In genomic region chr12:102462803-102463499, GRCh38 we compare ENCODE assay signal across 28 cellular contexts. TPM values are rescaled to one million over a fixed set of nuclear protein-coding genes. Genes with fewer than 3 reads are reported as not detected.
DNase-seq lines count a peak whose midpoint lies in the region; ATAC-seq, FAIRE-seq and TF ChIP-seq lines count a peak whose summit lies in the region.
"Had no signal": no experiment of that assay in that cellular context is flagged by ENCODE, and none has a peak within 500 bp of the region (broad histone marks: within the 10 kb centered on the region; RNA-seq: fewer than 3 reads in every experiment).

No MANE protein-coding gene starts in this region.

- H3K4me1 Mint-ChIP-seq in WTC11: peaks cover 27% of the 10 kb centered on the region
- H3K4me1 Mint-ChIP-seq: activated naive CD8-positive, alpha-beta T cell treated with anti-CD3 and anti-CD28 coated beads, Interleukin-2, amount 10 ng/mL, durations not matched to agents 7 days and 5 days; naive B cell had no signal

- no peak overlapping the region for H3K4me2 ChIP-seq in HepG2 (ENCODE audit: low read depth, low read length)
- H3K4me2 ChIP-seq: A549 had no signal

- no peaks in the 10 kb centered on the region for H3K36me3 ChIP-seq in liver (ENCODE audit: control insufficient read depth in 4 of 4, insufficient read depth in 3 of 4, low read depth in 1 of 4, low read length in 3 of 4)
- no peaks in the 10 kb centered on the region for H3K36me3 ChIP-seq in HepG2 (replicated peaks in 1 of 2; ENCODE audit: control insufficient read depth in 1 of 2, insufficient read depth in 2 of 2, low read length in 2 of 2)
- no peaks in the 10 kb centered on the region for H3K36me3 ChIP-seq in right lobe of liver
- no peaks in the 10 kb centered on the region for H3K36me3 ChIP-seq in aorta (ENCODE audit: control insufficient read depth in 1 of 2, insufficient read depth in 2 of 2, low read length in 1 of 2)
- H3K36me3 ChIP-seq: cardiac muscle cell, esophagus muscularis mucosa had no signal

- H3K27ac Mint-ChIP-seq in WTC11: no peak overlapping the region
- H3K27ac Mint-ChIP-seq: activated naive CD8-positive, alpha-beta T cell treated with anti-CD3 and anti-CD28 coated beads, Interleukin-2, amount 10 ng/mL, durations not matched to agents 7 days and 5 days; activated T-helper 1 cell treated with anti-CD3 and anti-CD28 coated beads, Interleukin-12 subunit alpha, Interleukin-12 subunit beta, Interleukin-2, Interleukin-4 antibody, amounts not matched to agents 30 ng/mL and 10 ng/mL and 1 ng/mL, durations not matched to agents 14 hours and 24 hours and 36 hours; naive B cell had no signal

- H3K27me3 Mint-ChIP-seq in WTC11 (ENCODE audit: low read depth): no peaks in the 10 kb centered on the region

- FAIRE-seq in HepG2 (lab: Jason Lieb, UNC): no peak
- FAIRE-seq: A549, GM12891, RCC 7860 had no signal

- H3K27me3 ChIP-seq in liver (ENCODE audit: control insufficient read depth in 4 of 4, insufficient read depth in 4 of 4, low read length in 3 of 4) (no peaks in the 10 kb centered on the region), HepG2 (ENCODE audit: control insufficient read depth in 1 of 2, insufficient read depth in 2 of 2, low read length in 2 of 2) (peaks cover 0 to 5% of the 10 kb centered on the region in 2 experiments; a peak in 1 of 5 replicates), right lobe of liver (no peaks in the 10 kb centered on the region), aorta (ENCODE audit: control insufficient read depth in 1 of 2, insufficient read depth in 2 of 2, low read length in 1 of 2) (no peaks in the 10 kb centered on the region)
- H3K27me3 ChIP-seq: cardiac muscle cell, esophagus muscularis mucosa had no signal

- no TSS peak for BruUV-seq in HepG2 (replicated peaks; lab: Mats Ljungman, UMichigan)

- CTCF ChIA-PET in HepG2 (lab: Yijun Ruan, JAX; ENCODE audit: low intra/inter-chr PET ratio, low total read pairs) (no interaction called here), WTC11 (lab: Charles Lee) (interaction anchor here (1.4 kb wide), 1 partner anchor 16 kb away, joined by 4 read pairs; no protein-coding TSS in a partner anchor)

- H3K4me3 Mint-ChIP-seq in WTC11: no peak overlapping the region
- H3K4me3 Mint-ChIP-seq: activated naive CD8-positive, alpha-beta T cell treated with anti-CD3 and anti-CD28 coated beads, Interleukin-2, amount 10 ng/mL, durations not matched to agents 7 days and 5 days; activated T-helper 1 cell treated with anti-CD3 and anti-CD28 coated beads, Interleukin-12 subunit alpha, Interleukin-12 subunit beta, Interleukin-2, Interleukin-4 antibody, amounts not matched to agents 30 ng/mL and 10 ng/mL and 1 ng/mL, durations not matched to agents 14 hours and 24 hours and 36 hours; naive B cell had no signal

- H4K20me1 ChIP-seq in HepG2 (ENCODE audit: insufficient read depth, low read length): no peaks in the 10 kb centered on the region

- H3K27ac ChIP-seq in liver (ENCODE audit: low read depth in 1 of 2, low read length in 2 of 2) (peak overlapping the region; percentile 71 to 80), HepG2 (ENCODE audit: extremely low read length, insufficient read depth, low read length) (no peak overlapping the region), right lobe of liver (peak overlapping the region; percentile 13 to 90 (median 76)), aorta (ENCODE audit: low read depth in 1 of 2, low read length in 2 of 2) (peak overlapping the region in 1 of 2 donors; percentile 32)
- H3K27ac ChIP-seq: A549, cardiac muscle cell, HL-60, parathyroid adenoma had no signal

- no peaks in the 10 kb centered on the region for H3K36me3 Mint-ChIP-seq in WTC11
- H3K36me3 Mint-ChIP-seq: activated naive CD8-positive, alpha-beta T cell treated with anti-CD3 and anti-CD28 coated beads, Interleukin-2, amount 10 ng/mL, durations not matched to agents 7 days and 5 days; naive B cell had no signal

- TF ChIP-seq RAD21 in liver (IDR thresholded peaks at IDR 0.05): peak in 1 of 2 donors; percentile 20
- no peak for TF ChIP-seq RAD21 in HepG2 (CRISPR knock-in tag; IDR thresholded peaks at IDR 0.05)

- no peak for TF ChIP-seq POLR2A in HepG2 (IDR thresholded peaks at IDR 0.05; ENCODE audit: insufficient read depth in 1 of 2, low read depth in 2 of 2, low read length in 2 of 2)
- no peak for TF ChIP-seq POLR2A in right lobe of liver (IDR thresholded peaks at IDR 0.05)

- no peaks in the 10 kb centered on the region for H3K9me3 Mint-ChIP-seq in WTC11
- H3K9me3 Mint-ChIP-seq: naive B cell had no signal

- H3K9ac ChIP-seq in liver (ENCODE audit: low read depth in 1 of 2, low read length in 2 of 2) (no peak overlapping the region), HepG2 (ENCODE audit: insufficient read depth, low read depth, low read length) (no peak overlapping the region)
- H3K9ac ChIP-seq: parathyroid adenoma had no signal

- H3K79me2 ChIP-seq in HepG2 (ENCODE audit: insufficient read depth, low read length): no peaks in the 10 kb centered on the region
- H3K79me2 ChIP-seq: parathyroid adenoma had no signal

- ATAC-seq in HepG2: no peak
- ATAC-seq in right lobe of liver: peak; percentile 51 to 64 (median 58)
- peak; percentile 56 for ATAC-seq in aorta (ENCODE audit: low FRiP score)
- no peak for ATAC-seq in WTC11
- ATAC-seq: A549, HCT116 had no signal

- WGBS in liver: 44% methylated on average over 8 of the region's 8 CpGs
- 13% methylated on average over 8 of the region's 8 CpGs for WGBS in HepG2 (ENCODE audit: low lambda C conversion rate)
- WGBS in right lobe of liver (ENCODE audit: insufficient coverage, low coverage, low lambda C conversion rate, missing lambda C conversion rate): 30% methylated on average over 8 of the region's 8 CpGs
- 17 to 22% methylated on average over 8 of the region's 8 CpGs for WGBS in aorta, 2 donors

- in situ Hi-C loops in HepG2 (cut with HindIII; ENCODE audit: extremely low pct_ligation_motif_present, low pct_unique_long_range_greater_than_20kb): no loop called here

- H3K4me1 ChIP-seq in liver (ENCODE audit: control insufficient read depth in 4 of 4, insufficient read depth in 4 of 4, low read length in 3 of 4) (peaks cover 0 to 41% (median 24%) of the 10 kb centered on the region in 4 donors), HepG2 (ENCODE audit: insufficient read depth, low read length) (no peaks in the 10 kb centered on the region), right lobe of liver (peaks cover 0 to 54% (median 9%) of the 10 kb centered on the region in 4 donors), aorta (ENCODE audit: control insufficient read depth in 1 of 2, insufficient read depth in 2 of 2, low read length in 2 of 2) (peaks cover 2 to 4% of the 10 kb centered on the region in 2 donors)
- H3K4me1 ChIP-seq: A549, parathyroid adenoma had no signal

- POLR2A ChIA-PET in HepG2 (lab: Yijun Ruan, JAX) (no interaction called here), WTC11 (lab: Charles Lee) (no interaction called here)

- no peak overlapping the region for H2AFZ ChIP-seq in HepG2 (ENCODE audit: low read length)
- H2AFZ ChIP-seq: parathyroid adenoma had no signal

- TF ChIP-seq EP300 in HepG2 (IDR thresholded peaks at IDR 0.05; ENCODE audit: low read depth in 2 of 2, low read length in 2 of 2) (no peak), HepG2 (CRISPR knock-in tag; IDR thresholded peaks at IDR 0.05; ENCODE audit: borderline replicate concordance) (no peak)

- intact Hi-C loops in HepG2 (cut with micrococcal nuclease; ENCODE audit: unreplicated experiment): no loop called here
- intact Hi-C loops in right lobe of liver (cut with DNase I): no loop called here
- intact Hi-C loops in aorta (cut with DNase I): loop anchor here (5.0 kb wide), 1 partner anchor 36 kb away; no protein-coding TSS in a partner anchor

- H3K4me3 ChIP-seq in liver (ENCODE audit: low read depth in 1 of 3, low read length in 3 of 3): no peak overlapping the region
- no peak overlapping the region for H3K4me3 ChIP-seq in HepG2 (replicated peaks in 1 of 3; ENCODE audit: insufficient read depth in 1 of 3, low read depth in 2 of 3, low read length in 3 of 3)
- H3K4me3 ChIP-seq in right lobe of liver: no peak overlapping the region
- peak overlapping the region in 1 of 2 donors; percentile 11 for H3K4me3 ChIP-seq in aorta (ENCODE audit: low read length in 2 of 2)
- H3K4me3 ChIP-seq: A549, cardiac muscle cell, esophagus muscularis mucosa had no signal

- TF ChIP-seq CTCF in liver (IDR thresholded peaks at IDR 0.05; ENCODE audit: low read depth, low read length, missing input control) (no peak), HepG2 (CRISPR knock-in tag; IDR thresholded peaks at IDR 0.05) (no peak), right lobe of liver (IDR thresholded peaks at IDR 0.05) (no peak), WTC11 (IDR thresholded peaks at IDR 0.05) (no peak)

- DNase-seq in HepG2 (ENCODE audit: low spot score): no peak
- peak; percentile 87 for DNase-seq in dedifferentiated amniotic fluid mesenchymal stem cell (ENCODE audit: extremely low spot score)
- DNase-seq in right lobe of liver: no peak
- no peak for DNase-seq in aorta
- DNase-seq in activated T-cell treated with anti-CD3 and anti-CD28 coated beads, Interleukin-2, amount 50 U/mL, for 48 hours: no peak
- DNase-seq in nucleus accumbens (lab: John Stamatoyannopoulos, UW): no peak
- no peak for DNase-seq in WTC11 (ENCODE audit: low spot score)
- DNase-seq: activated naive CD8-positive, alpha-beta T cell treated with anti-CD3 and anti-CD28 coated beads, Interleukin-2, amount 10 ng/mL, durations not matched to agents 7 days and 5 days; DMS 273 treated with DMSO at 0.1 percent for 48 hours; hippocampal formation; islet precursor cell; KBM-7; MV-4-11; naive B cell; NCI-H2029 treated with DMSO at 0.1 percent for 48 hours; stimulated activated CD8-positive, alpha-beta memory T cell treated with anti-CD3 and anti-CD28 coated beads, Interleukin-4, amount 100 ng/mL, for 48 hours; substantia nigra had no signal

- H3K9me3 ChIP-seq in liver (ENCODE audit: control insufficient read depth in 4 of 4, low read length in 3 of 4): no peaks in the 10 kb centered on the region
- no peaks in the 10 kb centered on the region for H3K9me3 ChIP-seq in HepG2 (ENCODE audit: low read length)
- H3K9me3 ChIP-seq in right lobe of liver: no peaks in the 10 kb centered on the region
- H3K9me3 ChIP-seq in aorta (ENCODE audit: control insufficient read depth, low read length): peaks cover 1% of the 10 kb centered on the region
- H3K9me3 ChIP-seq: A549, esophagus muscularis mucosa had no signal

RNA-seq across cellular contexts. Expression of gene IGF1, which starts 17.4 kb away (rescaled TPM):
- total RNA-seq in liver: 10 to 100 TPM in 1 of 2 donors, under 1 TPM in 1; 0.61 to 42.8 TPM
- 100 to 1,000 TPM in 1 of 2 donors, 10 to 100 TPM in 1; 23.7 to 118 TPM for polyA plus RNA-seq in liver
- not detected in 2 replicates for total RNA-seq in HepG2 (2016; rRNA removed; fragmentation: Illumina TruSeq; extraction: Trizol)
- total RNA-seq in HepG2 (2016; cell fraction: cytosol; rRNA removed; fragmentation: Illumina TruSeq; extraction: Trizol; ENCODE audit: low read depth): not detected in 2 replicates
- not detected in 2 replicates for total RNA-seq in HepG2 (2016; cell fraction: insoluble cytoplasmic fraction; rRNA removed; fragmentation: Illumina TruSeq; extraction: Trizol)
- not detected in 2 replicates for total RNA-seq in HepG2 (2016; cell fraction: membrane; rRNA removed; fragmentation: Illumina TruSeq; extraction: Trizol)
- total RNA-seq in HepG2 (2016; cell fraction: nucleus; rRNA removed; fragmentation: Illumina TruSeq; extraction: Trizol): not detected in 2 replicates
- polyA plus RNA-seq in HepG2 (2011; rRNA removed): not detected in 2 replicates
- polyA plus RNA-seq in HepG2 (2011; cell fraction: cytosol; rRNA removed): not detected in 2 replicates
- not detected in 2 replicates for polyA plus RNA-seq in HepG2 (2011; cell fraction: nucleus; rRNA removed)
- polyA plus RNA-seq in HepG2 (2012): not detected in 2 replicates
- not detected in 2 replicates for polyA plus RNA-seq in HepG2 (2016; cell fraction: cytosol; fragmentation: Illumina TruSeq; extraction: Trizol; ENCODE audit: low read depth)
- polyA plus RNA-seq in HepG2 (2016; cell fraction: insoluble cytoplasmic fraction; fragmentation: Illumina TruSeq; extraction: Trizol; ENCODE audit: low read depth): not detected in 2 replicates
- polyA plus RNA-seq in HepG2 (2016; cell fraction: membrane; fragmentation: Illumina TruSeq; extraction: Trizol; ENCODE audit: low read depth): not detected in 2 replicates
- polyA plus RNA-seq in HepG2 (2016; cell fraction: nucleus; fragmentation: Illumina TruSeq; extraction: Trizol; ENCODE audit: insufficient read depth, low read depth): not detected in 2 replicates
- not detected in 2 replicates for polyA minus RNA-seq in HepG2 (2011; rRNA and poly(A)+ RNA removed; ENCODE audit: low replicate concordance)
- polyA minus RNA-seq in HepG2 (2011; cell fraction: cytosol; rRNA and poly(A)+ RNA removed): not detected in 2 replicates
- polyA minus RNA-seq in HepG2 (2011; cell fraction: nucleus; rRNA and poly(A)+ RNA removed): not detected in 2 replicates
- total RNA-seq in right lobe of liver: 100 to 1,000 TPM in 2 of 6 experiments, 10 to 100 TPM in 4; 18.9 to 115 (median 59.2) TPM
- total RNA-seq in aorta: 100 to 1,000 TPM; 103 to 193 TPM
- 1 to 10 TPM; 1.3 to 3.5 TPM for polyA plus RNA-seq in aorta
- 0.05 TPM in 1 of 3 replicates, not detected in the others for total RNA-seq in WTC11 (2021)
- total RNA-seq: cardiac muscle cell, NCI-H460 had no signal
- polyA plus RNA-seq: cardiac muscle cell had no signal

Comparison
In these comparisons a context has a peak if more than half of its experiments do, and no peak if none do; other contexts are left out.
1. ATAC-seq: peak in right lobe of liver (4 of 4) and aorta (single experiment); none in HepG2 (single experiment) and WTC11 (single experiment).
2. intact Hi-C loops: an anchor here in aorta (5.0 kb wide); none called in HepG2 and right lobe of liver.